ENCODE assay signal across 1 cellular context in genomic region chr12:87234898-87235297, GRCh38.
TF ChIP-seq lines count a peak whose summit lies in the region.

No MANE protein-coding gene starts in this region.

TF ChIP-seq in GM23338, 12 proteins besides CTCF, POLR2A, EP300 and RAD21 (continued from another document):
- TF ChIP-seq NANOG (IDR thresholded peaks at IDR 0.05; ENCODE audit: borderline replicate concordance) (no peak), ETS1 (IDR thresholded peaks at IDR 0.05) (no peak), POLR2AphosphoS5 (IDR thresholded peaks at IDR 0.05; ENCODE audit: low read depth) (no peak)
